In genomic region chr12:20601668-20602280, GRCh38 we compare ENCODE assay signal across 9 cellular contexts.
DNase-seq lines count a peak whose midpoint lies in the region; ATAC-seq and TF ChIP-seq lines count a peak whose summit lies in the region.
"Had no signal": no experiment of that assay in that cellular context is flagged by ENCODE, and none has a peak within 500 bp of the region (broad histone marks: within the 10 kb centered on the region; RNA-seq: fewer than 3 reads in every experiment).

No MANE protein-coding gene starts in this region.

- 49% methylated on average over 2 of the region's 2 CpGs for WGBS in hepatocyte (ENCODE audit: low lambda C conversion rate, missing lambda C conversion rate)

- ATAC-seq in effector memory CD8-positive, alpha-beta T cell (replicated peaks) = no peak
- no peak for ATAC-seq in GM21367 (IDR thresholded peaks at IDR 0.05; ENCODE audit: unreplicated experiment)

- no peaks in the 10 kb centered on the region for H4K20me1 ChIP-seq in hepatocyte (ENCODE audit: insufficient read depth, poor library complexity, severe bottlenecking)

- DNase-seq in AG09319 (ENCODE audit: extremely low read depth, low read depth) = no peak
- DNase-seq in LHCN-M2 (ENCODE audit: low read depth) = peak; percentile 11
- no peak for DNase-seq in WERI-Rb-1
- peak; percentile 33 for DNase-seq in hepatocyte (ENCODE audit: low spot score)
- DNase-seq in tibial artery = no peak
- no peak for DNase-seq in stimulated activated CD4-positive, alpha-beta T cell treated with anti-CD3 and anti-CD28 coated beads, Interleukin-12 subunit alpha, Interleukin-12 subunit beta, amount 100 ng/mL, for 4 hours
- DNase-seq in effector memory CD8-positive, alpha-beta T cell = no peak

- no peak overlapping the region for H3K4me3 Mint-ChIP-seq in effector memory CD8-positive, alpha-beta T cell
- H3K4me3 Mint-ChIP-seq: activated naive CD8-positive, alpha-beta T cell had no signal

- H3K4me1 Mint-ChIP-seq in effector memory CD8-positive, alpha-beta T cell (ENCODE audit: low read depth in 2 of 2) = no peaks in the 10 kb centered on the region

- H3K9me2 ChIP-seq in hepatocyte (replicated peaks; ENCODE audit: insufficient read depth) = no peaks in the 10 kb centered on the region

- H3K27me3 Mint-ChIP-seq in effector memory CD8-positive, alpha-beta T cell = no peaks in the 10 kb centered on the region
- H3K27me3 Mint-ChIP-seq: activated naive CD8-positive, alpha-beta T cell had no signal

- H3K4me2 ChIP-seq in hepatocyte = no peak overlapping the region

- no peaks in the 10 kb centered on the region for H3K27me3 ChIP-seq in WERI-Rb-1 (ENCODE audit: insufficient read depth, low read depth, severe bottlenecking)
- H3K27me3 ChIP-seq in hepatocyte = no peaks in the 10 kb centered on the region
- no peaks in the 10 kb centered on the region for H3K27me3 ChIP-seq in tibial artery

- H3K4me1 ChIP-seq in hepatocyte (ENCODE audit: insufficient read depth) (no peaks in the 10 kb centered on the region), tibial artery (peaks cover 0 to 57% (median 24%) of the 10 kb centered on the region in 4 donors)

- H3K79me2 ChIP-seq in hepatocyte = no peaks in the 10 kb centered on the region

- TF ChIP-seq CTCF in AG09319 (IDR thresholded peaks at IDR 0.05; ENCODE audit: low read depth, low read length) = peak; percentile 52
- 0 out of 2 replicates have a peak, but pooled peaks have one; percentile 5 for TF ChIP-seq CTCF in WERI-Rb-1 (IDR thresholded peaks at IDR 0.05; ENCODE audit: low read depth, low read length)
- TF ChIP-seq CTCF in hepatocyte (IDR thresholded peaks at IDR 0.05; ENCODE audit: poor library complexity) = peak; percentile 77
- TF ChIP-seq CTCF in tibial artery (IDR thresholded peaks at IDR 0.05) = peak; percentile 51 to 56

- no peak overlapping the region for H3K4me3 ChIP-seq in WERI-Rb-1 (ENCODE audit: low read depth, low read length)
- no peak overlapping the region for H3K4me3 ChIP-seq in hepatocyte
- no peak overlapping the region for H3K4me3 ChIP-seq in tibial artery

- H3K36me3 ChIP-seq in WERI-Rb-1 (no peaks in the 10 kb centered on the region), hepatocyte (replicated peaks; ENCODE audit: insufficient read depth, low read depth) (no peaks in the 10 kb centered on the region), tibial artery (no peaks in the 10 kb centered on the region)

- H3K27ac Mint-ChIP-seq in effector memory CD8-positive, alpha-beta T cell = no peak overlapping the region
- H3K27ac Mint-ChIP-seq: activated naive CD8-positive, alpha-beta T cell had no signal

- H3K9me3 ChIP-seq in WERI-Rb-1 (ENCODE audit: severe bottlenecking) (no peaks in the 10 kb centered on the region), hepatocyte (ENCODE audit: low read depth) (no peaks in the 10 kb centered on the region), tibial artery (no peaks in the 10 kb centered on the region)

- H3K9me3 Mint-ChIP-seq in effector memory CD8-positive, alpha-beta T cell = peaks cover 0 to 2% of the 10 kb centered on the region in 2 donors

- intact Hi-C loops in tibial artery (cut with DNase I; ENCODE audit: low total_unique reads) = loop anchor here (10.0 kb wide), 1 partner anchor 227 kb away; no protein-coding TSS in a partner anchor

- no peaks in the 10 kb centered on the region for H3K36me3 Mint-ChIP-seq in effector memory CD8-positive, alpha-beta T cell (ENCODE audit: insufficient read depth)
- H3K36me3 Mint-ChIP-seq: activated naive CD8-positive, alpha-beta T cell had no signal

- H2AFZ ChIP-seq in hepatocyte = no peak overlapping the region

- no peak overlapping the region for H3K27ac ChIP-seq in WERI-Rb-1
- no peak overlapping the region for H3K27ac ChIP-seq in hepatocyte
- peak overlapping the region; percentile 61 to 67 for H3K27ac ChIP-seq in tibial artery

Comparison
In these comparisons a context has a peak if more than half of its experiments do, and no peak if none do; other contexts are left out.
1. DNase-seq: peak in LHCN-M2 (single experiment) and hepatocyte (single experiment); none in AG09319 (single experiment), WERI-Rb-1 (single experiment), tibial artery (0 of 2), stimulated activated CD4-positive, alpha-beta T cell treated with anti-CD3 and anti-CD28 coated beads, Interleukin-12 subunit alpha, Interleukin-12 subunit beta, amount 100 ng/mL, for 4 hours (single experiment) and effector memory CD8-positive, alpha-beta T cell (0 of 3).
2. CTCF ChIP-seq: peak in every context shown above with its lines; median percentile 77 in hepatocyte; 54 in tibial artery; 52 in AG09319; 5 in WERI-Rb-1.
3. H3K27ac ChIP-seq: peak in tibial artery (2 of 2); none in WERI-Rb-1 (single experiment) and hepatocyte (single experiment).